Comparison of ENCODE assay signal across 11 cellular contexts in the genomic region with DNA sequence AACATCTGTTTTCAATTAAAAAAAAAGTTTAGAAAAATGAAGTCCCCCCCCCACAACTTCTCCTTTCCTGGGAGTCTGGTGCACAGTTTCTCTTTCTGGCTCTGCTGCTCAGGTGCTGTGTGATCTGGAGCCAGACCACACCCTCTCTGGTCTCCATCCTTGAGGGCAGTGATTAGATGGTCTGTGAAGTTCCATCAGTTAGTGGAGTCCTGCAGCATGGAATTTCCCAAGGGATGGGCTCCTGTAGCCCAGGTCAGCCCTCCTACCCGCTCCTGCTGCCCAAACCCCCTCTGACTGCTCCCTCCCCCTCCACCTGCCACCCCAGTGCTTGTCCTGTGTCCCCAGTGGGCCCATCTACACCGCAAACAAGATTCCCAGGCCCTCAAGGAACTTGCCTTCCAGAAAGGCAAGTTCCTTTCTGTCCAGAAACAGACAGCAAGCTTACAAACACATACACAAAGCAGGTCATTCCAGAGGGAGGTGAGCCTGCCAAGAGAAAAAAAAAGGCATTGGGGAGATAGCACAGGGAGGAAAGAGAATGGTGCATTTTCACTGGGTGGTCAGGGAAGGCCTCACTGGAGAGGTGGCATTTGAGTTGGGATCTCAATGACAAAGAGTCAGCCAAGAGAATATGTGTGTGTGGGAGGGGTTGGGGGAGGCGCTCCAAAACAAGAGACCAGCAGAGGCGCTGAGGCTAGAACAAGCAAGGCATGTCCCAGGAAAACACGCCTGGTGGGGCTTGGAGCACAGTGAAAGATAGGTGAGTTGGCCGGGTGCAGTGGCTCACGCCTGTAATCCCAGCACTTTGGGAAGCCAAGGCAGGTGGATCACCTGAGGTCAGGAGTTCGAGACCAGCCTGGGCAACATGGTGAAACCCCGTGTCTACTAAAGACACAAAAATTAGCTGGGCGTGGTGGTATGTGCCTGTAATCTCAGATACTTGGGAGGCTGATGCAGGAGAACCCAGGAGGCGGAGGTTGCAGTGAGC. TPM values are rescaled to one million over a fixed set of nuclear protein-coding genes. Genes with fewer than 3 reads are reported as not detected.
DNase-seq lines count a peak whose midpoint lies in the region; TF ChIP-seq lines count a peak whose summit lies in the region.
"Had no signal": no experiment of that assay in that cellular context is flagged by ENCODE, and none has a peak within 500 bp of the region (broad histone marks: within the 10 kb centered on the region; RNA-seq: fewer than 3 reads in every experiment).

No MANE protein-coding gene starts in this region.

- H3K36me3 ChIP-seq in HUES6 (ENCODE audit: control insufficient read depth, insufficient read depth, low read length) (no peaks in the 10 kb centered on the region), endodermal cell (ENCODE audit: control insufficient read depth, insufficient read depth, low read length) (no peaks in the 10 kb centered on the region)

- POLR2A ChIA-PET in AG04450 (lab: Yijun Ruan, JAX) = interaction anchor here (1.5 kb wide), 1 partner anchor 54 kb away, joined by 6 read pairs; no protein-coding TSS in a partner anchor

- no peak overlapping the region for H3K4me3 Mint-ChIP-seq in endodermal cell
- H3K4me3 Mint-ChIP-seq: natural killer cell had no signal

- peak overlapping the region; percentile 87 for H3K27ac Mint-ChIP-seq in endodermal cell
- H3K27ac Mint-ChIP-seq: natural killer cell had no signal

- 53 to 54% methylated on average over 6 to 11 of the region's 11 CpGs for WGBS in endodermal cell (ENCODE audit: insufficient coverage in 1 of 2, insufficient read length in 1 of 2), 2 experiments

- peaks cover 16% of the 10 kb centered on the region for H3K4me1 Mint-ChIP-seq in endodermal cell

- H3K4me1 ChIP-seq in HUES6 (ENCODE audit: control insufficient read depth, insufficient read depth, low read length) (peaks cover 54% of the 10 kb centered on the region), endodermal cell (ENCODE audit: control insufficient read depth, insufficient read depth, low read length) (peaks cover under 1% of the 10 kb centered on the region)

- H3K9me3 Mint-ChIP-seq in endodermal cell = no peaks in the 10 kb centered on the region
- H3K9me3 Mint-ChIP-seq: natural killer cell had no signal

- CTCF ChIA-PET in AG04450 (lab: Charles Lee) = interaction anchor here (0.6 to 4.4 kb wide), 34 partner anchors 10 to 540 kb away, joined by 3 to 48 read pairs (median 7); a partner anchor contains a TSS

- no peaks in the 10 kb centered on the region for H3K27me3 Mint-ChIP-seq in endodermal cell (ENCODE audit: insufficient read depth)

- TF ChIP-seq CTCF in AG04450 (IDR thresholded peaks at IDR 0.05; ENCODE audit: low read depth, low read length) (0 out of 2 replicates have a peak, but pooled peaks have one; percentile 5), endodermal cell (conservative IDR thresholded peaks at IDR 0.05) (no peak), GM10266 (IDR thresholded peaks at IDR 0.05; ENCODE audit: control insufficient read depth, insufficient read depth, low read depth, missing control alignments) (no peak)

- H3K4me3 ChIP-seq in AG04450 (ENCODE audit: low read depth, low read length) = no peak overlapping the region
- peak overlapping the region; percentile 40 for H3K4me3 ChIP-seq in HUES6 (ENCODE audit: low read depth, low read length)
- no peak overlapping the region for H3K4me3 ChIP-seq in endodermal cell (ENCODE audit: low read length)

- DNase-seq in AG04450 (ENCODE audit: low read depth, low spot score) (no peak), endodermal cell (peak; percentile 92), iPS-NIHi7 (ENCODE audit: extremely low spot score) (peak; percentile 78), GM10266 (ENCODE audit: extremely low spot score) (no peak), NCI-H2107 treated with DMSO at 0.1 percent for 48 hours (lab: John Stamatoyannopoulos, UW; ENCODE audit: unreplicated experiment) (no peak), GF-D8 (lab: John Stamatoyannopoulos, UW) (no peak), CD1c-positive myeloid dendritic cell (ENCODE audit: extremely low spot score) (no peak)
- DNase-seq: activated gamma-delta T cell, natural killer cell, NCI-H524 treated with DMSO at 0.1 percent for 48 hours had no signal

- peak overlapping the region; percentile 73 for H3K27ac ChIP-seq in AG04450 (ENCODE audit: low read depth, low read length)
- H3K27ac ChIP-seq in HUES6 (ENCODE audit: low read depth, low read length) = peak overlapping the region; percentile 72
- peak overlapping the region; percentile 77 for H3K27ac ChIP-seq in endodermal cell (ENCODE audit: low read depth, low read length)

- no peaks in the 10 kb centered on the region for H3K36me3 Mint-ChIP-seq in endodermal cell (ENCODE audit: low read depth)
- H3K36me3 Mint-ChIP-seq: natural killer cell had no signal

- H3K9me3 ChIP-seq in AG04450 (ENCODE audit: control insufficient read depth, insufficient read depth, low read length) (no peaks in the 10 kb centered on the region; the same call in 1 of the 2 replicates), HUES6 (ENCODE audit: control insufficient read depth, insufficient read depth, low read depth, low read length) (no peaks in the 10 kb centered on the region), endodermal cell (ENCODE audit: control insufficient read depth, low read length) (no peaks in the 10 kb centered on the region)

- no peaks in the 10 kb centered on the region for H3K27me3 ChIP-seq in AG04450 (ENCODE audit: control insufficient read depth, insufficient read depth, low read length)
- H3K27me3 ChIP-seq in HUES6 (ENCODE audit: control insufficient read depth, insufficient read depth, low read length) = no peaks in the 10 kb centered on the region
- H3K27me3 ChIP-seq in endodermal cell (ENCODE audit: control insufficient read depth, insufficient read depth, low read length, poor library complexity, severe bottlenecking) = no peaks in the 10 kb centered on the region

- H3K9ac ChIP-seq in HUES6 (ENCODE audit: low read length) (peak overlapping the region; percentile 24), endodermal cell (ENCODE audit: extremely low read depth, low read length, poor library complexity, severe bottlenecking) (no peak overlapping the region)

RNA-seq across cellular contexts. Expression of a gene that starts 49.5 kb away (rescaled TPM):
- 2.4 and 3.8 TPM in 2 replicates for polyA plus RNA-seq in AG04450 (2011; rRNA removed)
- polyA minus RNA-seq in AG04450 (2011; rRNA and poly(A)+ RNA removed) = 3.6 and 4.4 TPM in 2 replicates
- 10 to 100 TPM; 14.1 to 16.8 TPM for total RNA-seq in endodermal cell
- polyA plus RNA-seq in endodermal cell (2013, experiment 1 of 2) = 11.4 TPM
- 9.7 TPM for polyA plus RNA-seq in endodermal cell (2013, experiment 2 of 2)

RNA-seq across cellular contexts. Expression of a gene that starts 57.2 kb away (rescaled TPM):
- 8.1 and 10.2 TPM in 2 replicates for polyA plus RNA-seq in AG04450 (2011; rRNA removed)
- 9.0 and 10.9 TPM in 2 replicates for polyA minus RNA-seq in AG04450 (2011; rRNA and poly(A)+ RNA removed)
- total RNA-seq in endodermal cell = 10 to 100 TPM in 1 of 2 donors, 1 to 10 TPM in 1; 9.7 to 14.5 TPM
- polyA plus RNA-seq in endodermal cell (2013, experiment 1 of 2) = 14.7 TPM
- 13.2 TPM for polyA plus RNA-seq in endodermal cell (2013, experiment 2 of 2)

Comparison
In these comparisons a context has a peak if more than half of its experiments do, and no peak if none do; other contexts are left out.
1. DNase-seq: peak in endodermal cell (single experiment) and iPS-NIHi7 (single experiment); none in AG04450 (single experiment), GM10266 (single experiment), NCI-H2107 treated with DMSO at 0.1 percent for 48 hours (single experiment), GF-D8 (single experiment) and CD1c-positive myeloid dendritic cell (single experiment).
2. Peak in every context shown above with its lines, with median percentiles within 50 percentile points of each other: H3K27ac ChIP-seq.